Comparison of ENCODE assay signal across 8 cellular contexts in genomic region chr15:78565097-78565950, GRCh38. TPM values are rescaled to one million over a fixed set of nuclear protein-coding genes. Genes with fewer than 3 reads are reported as not detected.
A peak's percentile ranks its signal among the peaks of the same experiment; 100 is the strongest.
DNase-seq lines count a peak whose midpoint lies in the region; ATAC-seq and TF ChIP-seq lines count a peak whose summit lies in the region.

CHRNA5 (plus strand) TSS chr15:78565520; CDS start chr15:78565720, 200 bp downstream.

- WGBS in right lobe of liver (ENCODE audit: insufficient coverage, low coverage, low lambda C conversion rate, missing lambda C conversion rate), result 3% methylated on average over 16 of the region's 75 CpGs

- ATAC-seq in GM18907 (IDR thresholded peaks at IDR 0.05; ENCODE audit: unreplicated experiment), result peak; percentile 84
- ATAC-seq in HG03280 (IDR thresholded peaks at IDR 0.05; ENCODE audit: unreplicated experiment), result peak; percentile 91
- peak; percentile 91 to 99 (median 97) for ATAC-seq in right lobe of liver

- POLR2A ChIA-PET in AG04449 (lab: Yijun Ruan, JAX), result interaction anchor here (0.6 to 1.7 kb wide), 3 partner anchors 19 to 74 kb away, joined by 3 to 4 read pairs (median 4); partner anchors contain the start of gene PSMA4

- no peak within 1 kb of the TSS for H3K27ac ChIP-seq in right lobe of liver

- no peaks in the 10 kb centered on the region for H3K36me3 ChIP-seq in right lobe of liver

- H3K27me3 ChIP-seq in right lobe of liver, result no peaks in the 10 kb centered on the region

- peaks cover 0 to 5% (median 0%) of the 10 kb centered on the region in 4 donors for H3K4me1 ChIP-seq in right lobe of liver

- TF ChIP-seq CTCF in AG04449 (IDR thresholded peaks at IDR 0.05; ENCODE audit: insufficient read depth, low read length, missing control alignments) (no peak), right lobe of liver (IDR thresholded peaks at IDR 0.05) (no peak)

- CTCF ChIA-PET in AG04449 (lab: Yijun Ruan, JAX), result interaction anchor here (1.2 to 2.2 kb wide), 7 partner anchors 10 to 145 kb away, joined by 3 to 13 read pairs (median 4); no protein-coding TSS in a partner anchor

- H3K9me3 ChIP-seq in right lobe of liver, result no peaks in the 10 kb centered on the region

- TF ChIP-seq POLR2A in right lobe of liver (IDR thresholded peaks at IDR 0.05), result no peak

- no peak for DNase-seq in AG04449 (ENCODE audit: low read depth, low spot score)
- DNase-seq in NCI-H446 (lab: John Stamatoyannopoulos, UW), result peak; percentile 84 to 93
- DNase-seq in activated CD4-positive, alpha-beta T cell treated with anti-CD3 and anti-CD28 coated beads for 24 hours (ENCODE audit: low read depth in 2 of 2), result peak; percentile 72 to 92
- peak; percentile 27 for DNase-seq in dedifferentiated amniotic fluid mesenchymal stem cell (ENCODE audit: extremely low spot score)
- DNase-seq in right lobe of liver, result peak; percentile 63 to 83 (median 79)
- DNase-seq in stimulated activated CD4-positive, alpha-beta T cell treated with anti-CD3 and anti-CD28 coated beads, TNF-alpha, amount 100 ng/mL, for 48 hours (ENCODE audit: low read depth in 3 of 3), result peak; percentile 56 to 80 (median 61)

- H3K4me3 ChIP-seq in AG04449 (ENCODE audit: low read depth, low read length), result peak within 1 kb of the TSS; percentile 77
- peak within 1 kb of the TSS; percentile 43 to 66 (median 45) for H3K4me3 ChIP-seq in right lobe of liver

- intact Hi-C loops in right lobe of liver (cut with DNase I), result no loop called here

RNA-seq across cellular contexts. Expression of gene CHRNA5, which starts in this region (rescaled TPM):
- under 1 TPM in 5 of 6 experiments, not detected in 1; 0.19 to 0.56 (median 0.38) TPM for total RNA-seq in right lobe of liver

Comparison
In these comparisons a context has a peak if more than half of its experiments do, and no peak if none do; other contexts are left out.
1. Peak in DNase-seq, ATAC-seq and H3K4me3 ChIP-seq in right lobe of liver; RNA of the gene not detected or under 1 TPM.